Comparison of ENCODE assay signal across 39 cellular contexts in the genomic region with DNA sequence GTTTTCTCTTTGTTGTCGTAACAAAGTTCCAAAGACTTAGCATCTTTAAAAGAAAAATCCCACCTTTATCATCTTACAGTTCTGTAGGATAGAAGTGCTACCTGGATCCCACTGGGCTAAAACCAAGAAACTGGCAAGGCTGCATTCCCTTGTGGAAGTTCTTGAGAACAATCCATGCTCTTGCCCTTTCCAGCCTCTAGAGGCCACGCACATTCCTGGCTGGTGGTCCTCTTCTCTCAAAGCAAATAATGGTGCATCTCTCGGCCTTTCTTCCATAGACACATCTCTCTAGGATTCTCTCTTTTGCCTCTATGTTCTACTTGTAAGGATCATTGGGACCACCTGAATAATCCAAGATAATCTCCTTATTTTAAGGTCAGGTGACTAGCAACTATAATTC.
"Had no signal": no experiment of that assay in that cellular context is flagged by ENCODE, and none has a peak within 500 bp of the region (broad histone marks: within the 10 kb centered on the region; RNA-seq: fewer than 3 reads in every experiment).

No MANE protein-coding gene starts in this region.

- H3K4me1 ChIP-seq: adrenal gland, ascending aorta, body of pancreas, breast epithelium had no signal

- H3K27ac Mint-ChIP-seq: activated naive CD4-positive, alpha-beta T cell treated with anti-CD3 and anti-CD28 coated beads for 36 hours; activated naive CD4-positive, alpha-beta T cell treated with anti-CD3 and anti-CD28 coated beads, Interleukin-2, amount 10 ng/mL, durations not matched to agents 7 days and 5 days; activated naive CD4-positive, alpha-beta T cell treated with anti-CD3 and anti-CD28 coated beads, Interleukin-2, amount 50 U/mL, for 24 hours; activated naive CD4-positive, alpha-beta T cell treated with anti-CD3 and anti-CD28 coated beads, Interleukin-2, amount 50 U/mL, for 72 hours; activated naive CD8-positive, alpha-beta T cell; activated naive CD8-positive, alpha-beta T cell treated with anti-CD3 and anti-CD28 coated beads for 36 hours; activated naive CD8-positive, alpha-beta T cell treated with anti-CD3 and anti-CD28 coated beads, Interleukin-2, amount 10 ng/mL, durations not matched to agents 7 days and 5 days; activated naive CD8-positive, alpha-beta T cell treated with anti-CD3 and anti-CD28 coated beads, Interleukin-2, amount 50 U/mL, for 24 hours; activated T-cell treated with anti-CD3 and anti-CD28 coated beads, Interleukin-2, amount 50 U/mL, for 24 hours; activated T-cell treated with anti-CD3 and anti-CD28 coated beads, Interleukin-2, amount 50 U/mL, for 72 hours; activated T-helper 1 cell treated with anti-CD3 and anti-CD28 coated beads, Interleukin-12 subunit alpha, Interleukin-12 subunit beta, Interleukin-2, Interleukin-4 antibody, amounts not matched to agents 30 ng/mL and 10 ng/mL and 1 ng/mL, durations not matched to agents 14 hours and 24 hours and 36 hours; activated T-helper 17 cell treated with anti-CD3 and anti-CD28 coated beads, Interleukin-2, amount 50 U/mL, for 72 hours; activated T-helper 2 cell treated with anti-CD3 and anti-CD28 coated beads, Interferon-gamma antibody, Interleukin-2, Interleukin-4, amounts not matched to agents 10 μg/mL and 5 μg/mL and 100 μg/mL, durations not matched to agents 14 hours and 24 hours and 36 hours; brain had no signal

- H3K36me3 Mint-ChIP-seq: activated naive CD4-positive, alpha-beta T cell treated with anti-CD3 and anti-CD28 coated beads, Interleukin-2, amount 10 ng/mL, durations not matched to agents 7 days and 5 days; activated naive CD4-positive, alpha-beta T cell treated with anti-CD3 and anti-CD28 coated beads, Interleukin-2, amount 50 U/mL, for 24 hours; activated naive CD8-positive, alpha-beta T cell; activated naive CD8-positive, alpha-beta T cell treated with anti-CD3 and anti-CD28 coated beads for 36 hours; activated naive CD8-positive, alpha-beta T cell treated with anti-CD3 and anti-CD28 coated beads, Interleukin-2, amount 10 ng/mL, durations not matched to agents 7 days and 5 days; brain had no signal

- H3K36me3 ChIP-seq: adrenal gland, ascending aorta, brain microvascular endothelial cell, breast epithelium, cardiac muscle cell had no signal

- H3K9me3 ChIP-seq: adrenal gland, ascending aorta, body of pancreas, breast epithelium had no signal

- H3K9me3 Mint-ChIP-seq: activated naive CD4-positive, alpha-beta T cell treated with anti-CD3 and anti-CD28 coated beads for 36 hours; activated naive CD4-positive, alpha-beta T cell treated with anti-CD3 and anti-CD28 coated beads, Interleukin-2, amount 10 ng/mL, durations not matched to agents 7 days and 5 days; activated naive CD8-positive, alpha-beta T cell treated with anti-CD3 and anti-CD28 coated beads, Interleukin-2, amount 10 ng/mL, durations not matched to agents 7 days and 5 days; activated naive CD8-positive, alpha-beta T cell treated with anti-CD3 and anti-CD28 coated beads, Interleukin-2, amount 50 U/mL, for 24 hours; activated T-cell treated with anti-CD3 and anti-CD28 coated beads, Interleukin-2, amount 50 U/mL, for 24 hours; activated T-cell treated with anti-CD3 and anti-CD28 coated beads, Interleukin-2, amount 50 U/mL, for 72 hours; activated T-helper 1 cell treated with anti-CD3 and anti-CD28 coated beads, Interleukin-12 subunit alpha, Interleukin-12 subunit beta, Interleukin-2, Interleukin-4 antibody, amounts not matched to agents 30 ng/mL and 10 ng/mL and 1 ng/mL, durations not matched to agents 14 hours and 24 hours and 36 hours; activated T-helper 17 cell treated with anti-CD3 and anti-CD28 coated beads, Interleukin-2, amount 50 U/mL, for 72 hours; activated T-helper 2 cell treated with anti-CD3 and anti-CD28 coated beads, Interferon-gamma antibody, Interleukin-2, Interleukin-4, amounts not matched to agents 10 μg/mL and 5 μg/mL and 100 μg/mL, durations not matched to agents 14 hours and 24 hours and 36 hours; central memory CD8-positive, alpha-beta T cell had no signal

- DNase-seq: activated effector memory CD4-positive, alpha-beta T cell treated with anti-CD3 and anti-CD28 coated beads, Interleukin-2, amount 50 U/mL, for 16 hours; activated effector memory CD4-positive, alpha-beta T cell treated with Interleukin-2 at 50 U/mL for 16 hours; activated gamma-delta T cell; activated gamma-delta T cell treated with Interleukin-2 at 50 U/mL for 16 hours; activated naive CD4-positive, alpha-beta T cell; activated naive CD4-positive, alpha-beta T cell treated with anti-CD3 and anti-CD28 coated beads for 36 hours; activated naive CD4-positive, alpha-beta T cell treated with anti-CD3 and anti-CD28 coated beads, Interleukin-2, amount 10 ng/mL, durations not matched to agents 7 days and 5 days; activated naive CD4-positive, alpha-beta T cell treated with anti-CD3 and anti-CD28 coated beads, Interleukin-2, amount 50 U/mL, for 16 hours; activated naive CD4-positive, alpha-beta T cell treated with Interleukin-2 at 50 U/mL for 16 hours; activated naive CD8-positive, alpha-beta T cell treated with anti-CD3 and anti-CD28 coated beads for 36 hours; activated naive CD8-positive, alpha-beta T cell treated with anti-CD3 and anti-CD28 coated beads, Interleukin-2, amount 10 ng/mL, durations not matched to agents 7 days and 5 days; activated naive CD8-positive, alpha-beta T cell treated with anti-CD3 and anti-CD28 coated beads, Interleukin-2, amount 50 U/mL, for 24 hours; activated T-cell treated with anti-CD3 and anti-CD28 coated beads for 4 hours; activated T-cell treated with anti-CD3 and anti-CD28 coated beads, Interleukin-2, amount 50 U/mL, for 1 hour; activated T-cell treated with anti-CD3 and anti-CD28 coated beads, Interleukin-2, amount 50 U/mL, for 24 hours; activated T-cell treated with anti-CD3 and anti-CD28 coated beads, Interleukin-2, amount 50 U/mL, for 4 hours; activated T-cell treated with anti-CD3 and anti-CD28 coated beads, Interleukin-2, amount 50 U/mL, for 48 hours; activated T-cell treated with anti-CD3 and anti-CD28 coated beads, Interleukin-2, amount 50 U/mL, for 72 hours; adrenal gland; amniotic stem cell; amygdala; anterior cingulate cortex; aorta; body of pancreas; brain microvascular endothelial cell; caudate nucleus; central memory CD4-positive, alpha-beta T cell; cerebellar nuclear complex had no signal

- H3K4me3 ChIP-seq: adrenal gland, ascending aorta, body of pancreas, breast epithelium, cardiac muscle cell had no signal

- H3K4me1 Mint-ChIP-seq: activated naive CD4-positive, alpha-beta T cell treated with anti-CD3 and anti-CD28 coated beads, Interleukin-2, amount 10 ng/mL, durations not matched to agents 7 days and 5 days; activated naive CD4-positive, alpha-beta T cell treated with anti-CD3 and anti-CD28 coated beads, Interleukin-2, amount 50 U/mL, for 24 hours; activated naive CD8-positive, alpha-beta T cell treated with anti-CD3 and anti-CD28 coated beads for 36 hours; activated naive CD8-positive, alpha-beta T cell treated with anti-CD3 and anti-CD28 coated beads, Interleukin-2, amount 10 ng/mL, durations not matched to agents 7 days and 5 days; activated naive CD8-positive, alpha-beta T cell treated with anti-CD3 and anti-CD28 coated beads, Interleukin-2, amount 50 U/mL, for 24 hours; activated T-helper 17 cell treated with anti-CD3 and anti-CD28 coated beads, Interleukin-2, amount 50 U/mL, for 72 hours; brain; central memory CD8-positive, alpha-beta T cell had no signal

- H3K27me3 ChIP-seq: adrenal gland, ascending aorta, body of pancreas, brain microvascular endothelial cell, breast epithelium, cardiac muscle cell had no signal

- H3K4me3 Mint-ChIP-seq: activated naive CD4-positive, alpha-beta T cell treated with anti-CD3 and anti-CD28 coated beads for 36 hours; activated naive CD4-positive, alpha-beta T cell treated with anti-CD3 and anti-CD28 coated beads, Interleukin-2, amount 10 ng/mL, durations not matched to agents 7 days and 5 days; activated naive CD4-positive, alpha-beta T cell treated with anti-CD3 and anti-CD28 coated beads, Interleukin-2, amount 50 U/mL, for 24 hours; activated naive CD8-positive, alpha-beta T cell; activated naive CD8-positive, alpha-beta T cell treated with anti-CD3 and anti-CD28 coated beads for 36 hours; activated naive CD8-positive, alpha-beta T cell treated with anti-CD3 and anti-CD28 coated beads, Interleukin-2, amount 10 ng/mL, durations not matched to agents 7 days and 5 days; activated naive CD8-positive, alpha-beta T cell treated with anti-CD3 and anti-CD28 coated beads, Interleukin-2, amount 50 U/mL, for 24 hours; activated T-cell treated with anti-CD3 and anti-CD28 coated beads, Interleukin-2, amount 50 U/mL, for 24 hours; activated T-cell treated with anti-CD3 and anti-CD28 coated beads, Interleukin-2, amount 50 U/mL, for 4 hours; activated T-cell treated with anti-CD3 and anti-CD28 coated beads, Interleukin-2, amount 50 U/mL, for 72 hours; activated T-helper 1 cell treated with anti-CD3 and anti-CD28 coated beads, Interleukin-12 subunit alpha, Interleukin-12 subunit beta, Interleukin-2, Interleukin-4 antibody, amounts not matched to agents 30 ng/mL and 10 ng/mL and 1 ng/mL, durations not matched to agents 14 hours and 24 hours and 36 hours; activated T-helper 17 cell treated with anti-CD3 and anti-CD28 coated beads, Interleukin-2, amount 50 U/mL, for 72 hours; brain; central memory CD8-positive, alpha-beta T cell had no signal

- ATAC-seq: activated naive CD4-positive, alpha-beta T cell treated with anti-CD3 and anti-CD28 coated beads, Interleukin-2, amount 50 U/mL, for 72 hours; activated naive CD8-positive, alpha-beta T cell treated with anti-CD3 and anti-CD28 coated beads, Interleukin-2, amount 50 U/mL, for 24 hours; activated T-cell treated with anti-CD3 and anti-CD28 coated beads, Interleukin-2, amount 50 U/mL, for 4 hours; activated T-cell treated with anti-CD3 and anti-CD28 coated beads, Interleukin-2, amount 50 U/mL, for 72 hours; activated T-helper 17 cell treated with anti-CD3 and anti-CD28 coated beads, Interleukin-2, amount 50 U/mL, for 72 hours; body of pancreas had no signal

- H3K27ac ChIP-seq: adrenal gland, ascending aorta, body of pancreas, brain microvascular endothelial cell, breast epithelium, cardiac muscle cell had no signal
